Comparison of ENCODE assay signal across 9 cellular contexts in genomic region chr6:123715243-123715863, GRCh38.
DNase-seq lines count a peak whose midpoint lies in the region; ATAC-seq and TF ChIP-seq lines count a peak whose summit lies in the region.
"Had no signal": no experiment of that assay in that cellular context is flagged by ENCODE, and none has a peak within 500 bp of the region (broad histone marks: within the 10 kb centered on the region; RNA-seq: fewer than 3 reads in every experiment).

No MANE protein-coding gene starts in this region.

- H3K27ac ChIP-seq in mammary epithelial cell (ENCODE audit: insufficient read depth, low read depth, low read length), result no peak overlapping the region

- H4K20me1 ChIP-seq in mammary epithelial cell (ENCODE audit: insufficient read depth, low read length), result no peaks in the 10 kb centered on the region

- H3K4me1 ChIP-seq in mammary epithelial cell (ENCODE audit: insufficient read depth, low read length), result no peaks in the 10 kb centered on the region

- in situ Hi-C loops in mammary epithelial cell (cut with MboI; ENCODE audit: low sequenced_read_pairs in 2 of 2), result loop anchor here (10.0 to 25.0 kb wide), 2 partner anchors 301 to 828 kb away; no protein-coding TSS in a partner anchor

- WGBS in mammary epithelial cell (ENCODE audit: low coverage, missing lambda C conversion rate), result 54% methylated on average over 5 of the region's 5 CpGs

- H3K4me3 ChIP-seq in GM12875 (ENCODE audit: low read depth, low read length), result no peak overlapping the region
- no peak overlapping the region for H3K4me3 ChIP-seq in mammary epithelial cell (replicated peaks in 1 of 3; ENCODE audit: insufficient read depth in 1 of 3, low read depth in 2 of 3, low read length in 3 of 3)

- H3K4me2 ChIP-seq in mammary epithelial cell (ENCODE audit: insufficient read depth, low read depth, low read length), result no peak overlapping the region

- no peaks in the 10 kb centered on the region for H3K9me3 ChIP-seq in mammary epithelial cell (replicated peaks; ENCODE audit: insufficient read depth, low read length)

- H3K9ac ChIP-seq in mammary epithelial cell (ENCODE audit: insufficient read depth, low read length), result no peak overlapping the region

- intact Hi-C loops in mammary epithelial cell (cut with micrococcal nuclease), result loop anchor here (1.0 to 2.0 kb wide), 3 partner anchors 299 to 847 kb away; no protein-coding TSS in a partner anchor

- DNase-seq in NCI-H2227 treated with DMSO at 0.1 percent for 48 hours (lab: John Stamatoyannopoulos, UW) (peak; percentile 90), mammary epithelial cell (peak; percentile 5), medulla oblongata (ENCODE audit: extremely low spot score) (peak; percentile 57), cerebellum (ENCODE audit: low spot score) (no peak), cortex of kidney (lab: John Stamatoyannopoulos, UW) (no peak), NCI-H226 (no peak)
- DNase-seq: activated B cell treated with CpG ODN at 0.5 μM for 24 hours had no signal

- TF ChIP-seq CTCF in GM12875 (IDR thresholded peaks at IDR 0.05; ENCODE audit: borderline replicate concordance, insufficient read depth, low read depth, low read length), result peak; percentile 32; the same call in 1 of the 2 replicates
- peak; percentile 54 to 58 for TF ChIP-seq CTCF in mammary epithelial cell (conservative IDR thresholded peaks at IDR 0.05 in 1 of 2, IDR thresholded peaks at IDR 0.05 in 1 of 2; ENCODE audit: extremely low read depth in 1 of 2, insufficient read depth in 1 of 2, low read depth in 1 of 2, low read length in 2 of 2)

- dilution Hi-C loops in mammary epithelial cell (cut with HindIII; ENCODE audit: low sequenced_read_pairs), result no loop called here

- no peaks in the 10 kb centered on the region for H3K27me3 ChIP-seq in mammary epithelial cell (ENCODE audit: insufficient read depth, low read length)

- CTCF ChIA-PET in mammary epithelial cell (lab: Charles Lee; ENCODE audit: low non-redundant PET), result interaction anchor here (0.5 to 1.1 kb wide), 5 partner anchors 9 to 975 kb away, joined by 3 to 22 read pairs (median 5); no protein-coding TSS in a partner anchor

- H3K36me3 ChIP-seq in mammary epithelial cell (ENCODE audit: insufficient read depth, low read length), result no peaks in the 10 kb centered on the region

- no TSS peak for BruUV-seq in mammary epithelial cell (replicated peaks; lab: Mats Ljungman, UMichigan)

- no peak overlapping the region for H2AFZ ChIP-seq in mammary epithelial cell (ENCODE audit: low read depth, low read length)

- H3K79me2 ChIP-seq in mammary epithelial cell (ENCODE audit: insufficient read depth, low read length), result no peaks in the 10 kb centered on the region

- peak; percentile 64 for ATAC-seq in HG02798 (IDR thresholded peaks at IDR 0.05; ENCODE audit: poor library complexity, unreplicated experiment)

Comparison
In these comparisons a context has a peak if more than half of its experiments do, and no peak if none do; other contexts are left out.
1. DNase-seq: peak in NCI-H2227 treated with DMSO at 0.1 percent for 48 hours (single experiment), mammary epithelial cell (single experiment) and medulla oblongata (single experiment); none in cerebellum (single experiment), cortex of kidney (single experiment) and NCI-H226 (single experiment).